7 cellular contexts compared by ENCODE assay signal in the genomic region with DNA sequence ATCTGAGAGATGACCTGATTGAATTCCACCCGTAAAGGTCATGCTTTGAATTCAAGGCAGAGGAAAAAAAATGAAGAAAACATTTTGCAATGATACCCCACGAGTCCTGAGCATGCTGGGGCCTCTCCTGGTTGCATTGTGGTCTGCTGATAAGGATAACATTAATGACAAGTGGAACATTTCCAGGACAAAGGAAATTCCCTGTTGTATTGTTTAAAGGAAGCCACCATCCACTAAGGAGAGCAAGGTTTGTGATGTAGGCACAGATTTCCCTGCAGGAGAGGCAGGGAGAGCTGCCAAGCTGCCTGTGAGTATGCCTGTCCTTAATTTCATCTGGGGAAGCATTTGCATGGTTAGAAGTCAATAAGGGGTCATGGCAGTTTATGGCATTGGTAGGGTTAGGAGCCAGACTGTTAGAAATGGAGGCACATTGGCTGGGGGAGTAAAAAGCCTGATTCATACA. TPM values are rescaled to one million over a fixed set of nuclear protein-coding genes. Genes with fewer than 3 reads are reported as not detected.
DNase-seq lines count a peak whose midpoint lies in the region; ATAC-seq, FAIRE-seq and TF ChIP-seq lines count a peak whose summit lies in the region.

No MANE protein-coding gene starts in this region.

- H3K36me3 Mint-ChIP-seq in HFFc6 (ENCODE audit: low read depth) (peaks cover 12% of the 10 kb centered on the region), WTC11 (no peaks in the 10 kb centered on the region)

- H3K27ac ChIP-seq in left ventricle myocardium inferior (replicated peaks) (peak overlapping the region; percentile 86), stomach (peak overlapping the region in 4 of 5 donors; percentile 71 to 82 (median 77))

- ATAC-seq in WTC11: peak; percentile 13

- H3K4me1 ChIP-seq in left ventricle myocardium inferior: peaks cover 99% of the 10 kb centered on the region
- peaks cover 27 to 79% (median 35%) of the 10 kb centered on the region in 4 donors for H3K4me1 ChIP-seq in stomach

- H3K36me3 ChIP-seq in left ventricle myocardium inferior: no peaks in the 10 kb centered on the region
- H3K36me3 ChIP-seq in stomach: no peaks in the 10 kb centered on the region

- TF ChIP-seq CTCF in HFFc6 (IDR thresholded peaks at IDR 0.05): no peak
- no peak for TF ChIP-seq CTCF in WTC11 (IDR thresholded peaks at IDR 0.05)
- TF ChIP-seq CTCF in left ventricle myocardium inferior (IDR thresholded peaks at IDR 0.05; ENCODE audit: borderline replicate concordance): no peak
- no peak for TF ChIP-seq CTCF in stomach (IDR thresholded peaks at IDR 0.05)
- no peak for TF ChIP-seq CTCF in D721Med (IDR thresholded peaks at IDR 0.05; ENCODE audit: insufficient read depth, missing control alignments)

- CTCF ChIA-PET in WTC11 (lab: Charles Lee): no interaction called here

- no peak for TF ChIP-seq EP300 in stomach (IDR thresholded peaks at IDR 0.05)

- peak overlapping the region; percentile 98 for H3K27ac Mint-ChIP-seq in HFFc6
- no peak overlapping the region for H3K27ac Mint-ChIP-seq in WTC11

- WGBS in stomach, 5 donors: 9 to 27% (median 16%) methylated on average over 2 of the region's 2 CpGs

- H3K9me3 Mint-ChIP-seq in HFFc6 (no peaks in the 10 kb centered on the region), WTC11 (peaks cover 10% of the 10 kb centered on the region)

- peaks cover 5% of the 10 kb centered on the region; the same call in 1 of the 2 replicates for H3K27me3 Mint-ChIP-seq in HFFc6 (ENCODE audit: insufficient read depth)
- H3K27me3 Mint-ChIP-seq in WTC11 (ENCODE audit: low read depth): peaks cover 24% of the 10 kb centered on the region

- peaks cover 84% of the 10 kb centered on the region for H3K4me1 Mint-ChIP-seq in HFFc6 (ENCODE audit: low read depth)
- peaks cover 59% of the 10 kb centered on the region for H3K4me1 Mint-ChIP-seq in WTC11

- TF ChIP-seq POLR2A in stomach (IDR thresholded peaks at IDR 0.05): no peak

- no peak for FAIRE-seq in D721Med (lab: Jason Lieb, UNC)

- DNase-seq in HFFc6 (peak; percentile 32), WTC11 (ENCODE audit: low spot score) (no peak), left ventricle myocardium inferior (no peak), stomach (no peak), SHP77 (lab: John Stamatoyannopoulos, UW) (no peak), middle frontal gyrus (ENCODE audit: extremely low spot score, low spot score) (no peak), D721Med (ENCODE audit: insufficient read length, low spot score) (no peak)

- H3K9me3 ChIP-seq in left ventricle myocardium inferior (replicated peaks) (no peaks in the 10 kb centered on the region), stomach (no peaks in the 10 kb centered on the region)

- H3K27me3 ChIP-seq in left ventricle myocardium inferior (ENCODE audit: low read depth) (peaks cover 5% of the 10 kb centered on the region), stomach (no peaks in the 10 kb centered on the region)

- peak overlapping the region; percentile 37 for H3K4me3 ChIP-seq in left ventricle myocardium inferior
- H3K4me3 ChIP-seq in stomach: peak overlapping the region in 2 of 4 donors; percentile 5 to 9

- H3K4me3 Mint-ChIP-seq in HFFc6: peak overlapping the region; percentile 77
- H3K4me3 Mint-ChIP-seq in WTC11: no peak overlapping the region

- POLR2A ChIA-PET in WTC11 (lab: Charles Lee): interaction anchor here (1.1 kb wide), 1 partner anchor 25 kb away, joined by 3 read pairs; no protein-coding TSS in a partner anchor

- intact Hi-C loops in left ventricle myocardium inferior (cut with micrococcal nuclease) (no loop called here), stomach (cut with DNase I; ENCODE audit: low total_unique reads) (no loop called here)

TF ChIP-seq in WTC11, 78 proteins besides CTCF, POLR2A, EP300 and RAD21 (continues in another document):
- TF ChIP-seq, protein P1, sequence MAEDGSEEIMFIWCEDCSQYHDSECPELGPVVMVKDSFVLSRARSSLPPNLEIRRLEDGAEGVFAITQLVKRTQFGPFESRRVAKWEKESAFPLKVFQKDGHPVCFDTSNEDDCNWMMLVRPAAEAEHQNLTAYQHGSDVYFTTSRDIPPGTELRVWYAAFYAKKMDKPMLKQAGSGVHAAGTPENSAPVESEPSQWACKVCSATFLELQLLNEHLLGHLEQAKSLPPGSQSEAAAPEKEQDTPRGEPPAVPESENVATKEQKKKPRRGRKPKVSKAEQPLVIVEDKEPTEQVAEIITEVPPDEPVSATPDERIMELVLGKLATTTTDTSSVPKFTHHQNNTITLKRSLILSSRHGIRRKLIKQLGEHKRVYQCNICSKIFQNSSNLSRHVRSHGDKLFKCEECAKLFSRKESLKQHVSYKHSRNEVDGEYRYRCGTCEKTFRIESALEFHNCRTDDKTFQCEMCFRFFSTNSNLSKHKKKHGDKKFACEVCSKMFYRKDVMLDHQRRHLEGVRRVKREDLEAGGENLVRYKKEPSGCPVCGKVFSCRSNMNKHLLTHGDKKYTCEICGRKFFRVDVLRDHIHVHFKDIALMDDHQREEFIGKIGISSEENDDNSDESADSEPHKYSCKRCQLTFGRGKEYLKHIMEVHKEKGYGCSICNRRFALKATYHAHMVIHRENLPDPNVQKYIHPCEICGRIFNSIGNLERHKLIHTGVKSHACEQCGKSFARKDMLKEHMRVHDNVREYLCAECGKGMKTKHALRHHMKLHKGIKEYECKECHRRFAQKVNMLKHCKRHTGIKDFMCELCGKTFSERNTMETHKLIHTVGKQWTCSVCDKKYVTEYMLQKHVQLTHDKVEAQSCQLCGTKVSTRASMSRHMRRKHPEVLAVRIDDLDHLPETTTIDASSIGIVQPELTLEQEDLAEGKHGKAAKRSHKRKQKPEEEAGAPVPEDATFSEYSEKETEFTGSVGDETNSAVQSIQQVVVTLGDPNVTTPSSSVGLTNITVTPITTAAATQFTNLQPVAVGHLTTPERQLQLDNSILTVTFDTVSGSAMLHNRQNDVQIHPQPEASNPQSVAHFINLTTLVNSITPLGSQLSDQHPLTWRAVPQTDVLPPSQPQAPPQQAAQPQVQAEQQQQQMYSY (CRISPR knock-in tag; IDR thresholded peaks at IDR 0.05): no peak
- no peak for TF ChIP-seq CREM (CRISPR knock-in tag; IDR thresholded peaks at IDR 0.05)
- TF ChIP-seq OVOL2 (CRISPR knock-in tag; IDR thresholded peaks at IDR 0.05; ENCODE audit: borderline replicate concordance): no peak
- TF ChIP-seq, protein P2, sequence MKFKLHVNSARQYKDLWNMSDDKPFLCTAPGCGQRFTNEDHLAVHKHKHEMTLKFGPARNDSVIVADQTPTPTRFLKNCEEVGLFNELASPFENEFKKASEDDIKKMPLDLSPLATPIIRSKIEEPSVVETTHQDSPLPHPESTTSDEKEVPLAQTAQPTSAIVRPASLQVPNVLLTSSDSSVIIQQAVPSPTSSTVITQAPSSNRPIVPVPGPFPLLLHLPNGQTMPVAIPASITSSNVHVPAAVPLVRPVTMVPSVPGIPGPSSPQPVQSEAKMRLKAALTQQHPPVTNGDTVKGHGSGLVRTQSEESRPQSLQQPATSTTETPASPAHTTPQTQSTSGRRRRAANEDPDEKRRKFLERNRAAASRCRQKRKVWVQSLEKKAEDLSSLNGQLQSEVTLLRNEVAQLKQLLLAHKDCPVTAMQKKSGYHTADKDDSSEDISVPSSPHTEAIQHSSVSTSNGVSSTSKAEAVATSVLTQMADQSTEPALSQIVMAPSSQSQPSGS (CRISPR knock-in tag; IDR thresholded peaks at IDR 0.05; ENCODE audit: borderline replicate concordance, low read depth): no peak
- TF ChIP-seq, protein P3, sequence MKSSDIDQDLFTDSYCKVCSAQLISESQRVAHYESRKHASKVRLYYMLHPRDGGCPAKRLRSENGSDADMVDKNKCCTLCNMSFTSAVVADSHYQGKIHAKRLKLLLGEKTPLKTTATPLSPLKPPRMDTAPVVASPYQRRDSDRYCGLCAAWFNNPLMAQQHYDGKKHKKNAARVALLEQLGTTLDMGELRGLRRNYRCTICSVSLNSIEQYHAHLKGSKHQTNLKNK (CRISPR knock-in tag; IDR thresholded peaks at IDR 0.05): no peak
- TF ChIP-seq PRRX2 (CRISPR knock-in tag; IDR thresholded peaks at IDR 0.05): no peak
- no peak for TF ChIP-seq NR1H2 (CRISPR knock-in tag; IDR thresholded peaks at IDR 0.05)
- TF ChIP-seq, protein P4, sequence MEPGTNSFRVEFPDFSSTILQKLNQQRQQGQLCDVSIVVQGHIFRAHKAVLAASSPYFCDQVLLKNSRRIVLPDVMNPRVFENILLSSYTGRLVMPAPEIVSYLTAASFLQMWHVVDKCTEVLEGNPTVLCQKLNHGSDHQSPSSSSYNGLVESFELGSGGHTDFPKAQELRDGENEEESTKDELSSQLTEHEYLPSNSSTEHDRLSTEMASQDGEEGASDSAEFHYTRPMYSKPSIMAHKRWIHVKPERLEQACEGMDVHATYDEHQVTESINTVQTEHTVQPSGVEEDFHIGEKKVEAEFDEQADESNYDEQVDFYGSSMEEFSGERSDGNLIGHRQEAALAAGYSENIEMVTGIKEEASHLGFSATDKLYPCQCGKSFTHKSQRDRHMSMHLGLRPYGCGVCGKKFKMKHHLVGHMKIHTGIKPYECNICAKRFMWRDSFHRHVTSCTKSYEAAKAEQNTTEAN (CRISPR knock-in tag; IDR thresholded peaks at IDR 0.05): no peak
- TF ChIP-seq SOX15 (CRISPR knock-in tag; IDR thresholded peaks at IDR 0.05): no peak
- TF ChIP-seq FOXP1 (CRISPR knock-in tag; IDR thresholded peaks at IDR 0.05; ENCODE audit: borderline replicate concordance): no peak
- no peak for TF ChIP-seq MYBL2 (CRISPR knock-in tag; IDR thresholded peaks at IDR 0.05)
- TF ChIP-seq, protein P5, sequence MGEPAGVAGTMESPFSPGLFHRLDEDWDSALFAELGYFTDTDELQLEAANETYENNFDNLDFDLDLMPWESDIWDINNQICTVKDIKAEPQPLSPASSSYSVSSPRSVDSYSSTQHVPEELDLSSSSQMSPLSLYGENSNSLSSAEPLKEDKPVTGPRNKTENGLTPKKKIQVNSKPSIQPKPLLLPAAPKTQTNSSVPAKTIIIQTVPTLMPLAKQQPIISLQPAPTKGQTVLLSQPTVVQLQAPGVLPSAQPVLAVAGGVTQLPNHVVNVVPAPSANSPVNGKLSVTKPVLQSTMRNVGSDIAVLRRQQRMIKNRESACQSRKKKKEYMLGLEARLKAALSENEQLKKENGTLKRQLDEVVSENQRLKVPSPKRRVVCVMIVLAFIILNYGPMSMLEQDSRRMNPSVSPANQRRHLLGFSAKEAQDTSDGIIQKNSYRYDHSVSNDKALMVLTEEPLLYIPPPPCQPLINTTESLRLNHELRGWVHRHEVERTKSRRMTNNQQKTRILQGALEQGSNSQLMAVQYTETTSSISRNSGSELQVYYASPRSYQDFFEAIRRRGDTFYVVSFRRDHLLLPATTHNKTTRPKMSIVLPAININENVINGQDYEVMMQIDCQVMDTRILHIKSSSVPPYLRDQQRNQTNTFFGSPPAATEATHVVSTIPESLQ (CRISPR knock-in tag; IDR thresholded peaks at IDR 0.05): no peak
- TF ChIP-seq ATF1 (CRISPR knock-in tag; IDR thresholded peaks at IDR 0.05): no peak
- TF ChIP-seq TCF7 (CRISPR knock-in tag; IDR thresholded peaks at IDR 0.05; ENCODE audit: low read depth): no peak

RNA-seq across cellular contexts. Expression of a gene that starts 21.9 kb away (rescaled TPM):
- total RNA-seq in HFFc6 (2021; fragmentation: NEBNext Ultra II Directional; extraction: Animal tissue kit (Norgen Biotek cat#: 25700)): 10 to 100 TPM; 11.0 to 24.2 (median 19.8) TPM
- total RNA-seq in WTC11 (2021) (0.39 to 0.63 TPM (median 0.44 TPM) in 3 replicates), left ventricle myocardium inferior (16.4 TPM), stomach (10 to 100 TPM in 3 of 5 donors, 1 to 10 TPM in 1, under 1 TPM in 1; 0.87 to 39.7 (median 13.0) TPM)
- 1 to 10 TPM; 2.4 to 4.0 (median 3.6) TPM for polyA plus RNA-seq in stomach
